Comparison of ENCODE assay signal across 18 cellular contexts in the genomic region with DNA sequence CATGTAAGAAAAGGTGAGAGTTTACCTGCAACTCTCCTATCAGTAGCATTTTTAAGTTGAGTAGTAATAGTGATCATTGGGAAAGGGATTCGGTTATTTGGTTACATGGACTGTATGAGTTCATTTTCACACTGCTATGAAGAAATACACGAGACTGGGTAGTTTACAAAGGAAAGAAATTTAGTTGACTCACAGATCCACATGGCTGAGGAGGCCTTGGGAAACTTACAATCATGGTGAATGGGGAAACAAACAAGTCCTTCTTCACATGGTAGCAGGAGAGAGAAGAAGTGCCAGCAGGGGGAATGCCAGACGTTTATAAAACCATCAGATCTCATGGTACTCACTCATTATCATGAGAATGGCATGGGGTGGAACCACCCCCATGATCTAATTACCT.
"Had no signal": no experiment of that assay in that cellular context is flagged by ENCODE, and none has a peak within 500 bp of the region (broad histone marks: within the 10 kb centered on the region; RNA-seq: fewer than 3 reads in every experiment).

No MANE protein-coding gene starts in this region.

- H3K27ac ChIP-seq: gastrocnemius medialis, left ventricle myocardium inferior, neutrophil, parathyroid adenoma, tibial artery, uterus had no signal

- H3K4me1 Mint-ChIP-seq: activated T-helper 17 cell treated with anti-CD3 and anti-CD28 coated beads, Interleukin-2, amount 50 U/mL, for 72 hours; memory B cell; natural killer cell; stimulated activated memory B cell treated with anti-CD40 and anti-IgM and Interleukin-4, amounts not matched to agents 10 μg/mL and 1 μg/mL and 100 μg/mL, for 72 hours had no signal

- FAIRE-seq: keratinocyte had no signal

- DNase-seq: activated CD4-positive, CD25-positive, alpha-beta regulatory T cell treated with anti-CD3 and anti-CD28 coated beads, Interleukin-2, amount 50 U/mL, for 72 hours; activated naive CD4-positive, alpha-beta T cell treated with Interleukin-2 at 50 U/mL for 16 hours; activated T-cell treated with anti-CD3 and anti-CD28 coated beads for 4 hours; aorta; gastrocnemius medialis; left ventricle myocardium inferior; natural killer cell; stimulated activated CD4-positive, alpha-beta T cell treated with anti-CD3 and anti-CD28 coated beads, Interleukin-2, amount 100 ng/mL, for 48 hours; T-helper 1 cell; T1000; tibial artery; uterus had no signal

- H3K4me1 ChIP-seq: parathyroid adenoma, uterus had no signal

- H3K36me3 ChIP-seq: gastrocnemius medialis, left ventricle myocardium inferior, neutrophil, tibial artery, uterus had no signal

- H3K79me2 ChIP-seq: parathyroid adenoma had no signal

- H3K27me3 Mint-ChIP-seq: stimulated activated memory B cell treated with anti-CD40 and anti-IgM and Interleukin-4, amounts not matched to agents 10 μg/mL and 1 μg/mL and 100 μg/mL, for 72 hours had no signal

- H3K4me3 ChIP-seq: gastrocnemius medialis, left ventricle myocardium inferior, tibial artery, uterus had no signal

- H3K4me3 Mint-ChIP-seq: activated T-helper 17 cell treated with anti-CD3 and anti-CD28 coated beads, Interleukin-2, amount 50 U/mL, for 72 hours; memory B cell; natural killer cell; stimulated activated memory B cell treated with anti-CD40 and anti-IgM and Interleukin-4, amounts not matched to agents 10 μg/mL and 1 μg/mL and 100 μg/mL, for 72 hours had no signal

- H3K9me3 ChIP-seq: gastrocnemius medialis, neutrophil, tibial artery, uterus had no signal

- H3K27ac Mint-ChIP-seq: activated T-helper 17 cell treated with anti-CD3 and anti-CD28 coated beads, Interleukin-2, amount 50 U/mL, for 72 hours; memory B cell; natural killer cell; stimulated activated memory B cell treated with anti-CD40 and anti-IgM and Interleukin-4, amounts not matched to agents 10 μg/mL and 1 μg/mL and 100 μg/mL, for 72 hours had no signal

- H3K9me3 Mint-ChIP-seq: activated T-helper 17 cell treated with anti-CD3 and anti-CD28 coated beads, Interleukin-2, amount 50 U/mL, for 72 hours; natural killer cell had no signal

- H3K27me3 ChIP-seq: gastrocnemius medialis, neutrophil, tibial artery, uterus had no signal

- H3K36me3 Mint-ChIP-seq: natural killer cell had no signal

- H2AFZ ChIP-seq: parathyroid adenoma had no signal

- H3K9ac ChIP-seq: parathyroid adenoma had no signal

- ATAC-seq: activated T-helper 17 cell treated with anti-CD3 and anti-CD28 coated beads, Interleukin-2, amount 50 U/mL, for 72 hours; gastrocnemius medialis; natural killer cell; stimulated activated memory B cell treated with anti-CD40 and anti-IgM and Interleukin-4, amounts not matched to agents 10 μg/mL and 1 μg/mL and 100 μg/mL, for 72 hours had no signal
